11 cellular contexts compared by ENCODE assay signal in the genomic region with DNA sequence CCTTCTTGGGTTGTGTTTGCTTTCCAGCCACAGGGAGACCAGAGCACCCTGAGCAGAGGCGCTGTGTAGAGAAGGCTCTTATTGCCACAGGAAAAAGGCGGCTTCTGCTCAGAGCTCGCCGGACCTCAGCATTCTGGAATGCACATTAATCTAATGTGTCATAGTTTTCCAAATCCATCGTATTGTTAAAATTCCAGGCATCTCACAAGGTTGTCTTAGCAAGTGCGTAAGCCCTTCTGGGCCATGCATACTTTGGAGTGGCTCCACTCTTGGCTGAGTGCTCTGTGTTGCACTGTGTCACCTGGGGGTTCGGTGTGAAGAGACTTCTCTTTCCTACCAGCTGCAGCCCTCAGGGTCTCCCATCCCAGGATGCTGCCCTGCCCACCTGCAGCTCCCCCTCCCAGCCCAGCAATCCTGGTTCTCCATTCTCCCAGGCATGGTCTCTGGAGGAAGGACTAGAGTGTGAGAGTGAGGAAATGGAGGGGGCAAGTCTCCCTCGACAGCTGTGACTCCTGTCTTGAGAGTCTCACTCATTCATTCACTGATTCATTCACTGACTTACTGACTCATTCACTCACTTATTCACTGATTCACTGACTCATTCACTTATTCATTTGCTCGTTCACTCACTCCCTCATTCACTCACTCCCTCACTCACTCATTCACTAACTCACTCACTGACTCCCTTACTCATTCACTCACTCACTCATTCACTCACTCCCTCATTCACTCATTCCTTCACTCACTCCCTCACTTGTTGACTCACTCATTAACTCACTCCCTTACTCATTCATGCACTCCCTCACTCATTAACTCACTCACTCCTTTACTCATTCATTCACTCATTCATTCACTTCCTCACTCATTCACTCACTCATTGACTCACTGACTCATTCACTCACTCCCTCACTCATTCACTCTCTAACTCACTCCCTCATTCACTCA.
DNase-seq lines count a peak whose midpoint lies in the region; ATAC-seq, FAIRE-seq and TF ChIP-seq lines count a peak whose summit lies in the region.
"Had no signal": no experiment of that assay in that cellular context is flagged by ENCODE, and none has a peak within 500 bp of the region (broad histone marks: within the 10 kb centered on the region; RNA-seq: fewer than 3 reads in every experiment).

No MANE protein-coding gene starts in this region.

- DNase-seq in cardiac muscle cell (ENCODE audit: low read depth in 1 of 2, low spot score in 1 of 2) (peak; percentile 17 to 81), Right ventricle myocardium inferior (ENCODE audit: missing footprints) (no peak), K562 (ENCODE audit: extremely low read depth in 1 of 4, low spot score in 3 of 4) (no peak), kidney glomerular epithelial cell (lab: John Stamatoyannopoulos, UW) (peak; percentile 48), aorta (no peak), GF-D8 (lab: John Stamatoyannopoulos, UW) (no peak), amygdala (lab: John Stamatoyannopoulos, UW) (no peak), NCI-H1417 treated with DMSO at 0.1 percent for 48 hours (lab: John Stamatoyannopoulos, UW) (no peak)
- DNase-seq: activated CD8-positive, alpha-beta memory T cell treated with anti-CD3 and anti-CD28 coated beads, Interleukin-2, amount 10 ng/mL, durations not matched to agents 7 days and 5 days; COR-L47; stomach had no signal

- CTCF ChIA-PET in K562 (lab: Yijun Ruan, JAX; ENCODE audit: low intra/inter-chr PET ratio) = no interaction called here

- intact Hi-C loops in Right ventricle myocardium inferior (cut with DNase I) (no loop called here), K562 (cut with micrococcal nuclease) (no loop called here), aorta (cut with DNase I) (loop anchor here (5.0 to 10.0 kb wide), 3 partner anchors 148 to 531 kb away; a partner anchor contains a TSS)

- no peak overlapping the region for H3K9ac ChIP-seq in K562 (ENCODE audit: insufficient read depth in 1 of 2, low read depth in 2 of 2, low read length in 2 of 2)

- H3K4me3 ChIP-seq in cardiac muscle cell = no peak overlapping the region
- H3K4me3 ChIP-seq in K562 = no peak overlapping the region
- H3K4me3 ChIP-seq in aorta (ENCODE audit: low read length in 2 of 2) = no peak overlapping the region
- H3K4me3 ChIP-seq: stomach had no signal

- no peaks in the 10 kb centered on the region for H3K9me1 ChIP-seq in K562 (ENCODE audit: control insufficient read depth, insufficient read depth, low read length)

- no peaks in the 10 kb centered on the region for H3K4me1 ChIP-seq in cardiac muscle cell (ENCODE audit: low read depth)
- H3K4me1 ChIP-seq in K562 (replicated peaks in 1 of 2; ENCODE audit: control insufficient read depth in 2 of 2, insufficient read depth in 2 of 2, low read length in 2 of 2) = peaks cover 0 to 8% of the 10 kb centered on the region in 2 experiments; a peak in 1 of 5 replicates
- no peaks in the 10 kb centered on the region for H3K4me1 ChIP-seq in aorta (ENCODE audit: control insufficient read depth in 1 of 2, insufficient read depth in 2 of 2, low read length in 2 of 2)

- TF ChIP-seq POLR2A in K562 (conservative IDR thresholded peaks at IDR 0.05) = no peak

- no peak for FAIRE-seq in K562 (lab: Jason Lieb, UNC)

- TF ChIP-seq CTCF in cardiac muscle cell (IDR thresholded peaks at IDR 0.05; ENCODE audit: low read depth, low read length) = no peak
- no peak for TF ChIP-seq CTCF in K562 (IDR thresholded peaks at IDR 0.05 in 2 of 3, conservative IDR thresholded peaks at IDR 0.05 in 1 of 3; ENCODE audit: insufficient read depth in 2 of 3, low read depth in 1 of 3, low read length in 3 of 3)

- 0 out of 2 replicates have a peak, but pooled peaks cover 5% of the 10 kb centered on the region for H4K20me1 ChIP-seq in K562 (replicated peaks; ENCODE audit: control insufficient read depth, insufficient read depth, low read length)

- no peaks in the 10 kb centered on the region for H3K27me3 ChIP-seq in cardiac muscle cell
- peaks cover 60 to 87% of the 10 kb centered on the region in 2 experiments for H3K27me3 ChIP-seq in K562 (ENCODE audit: control insufficient read depth in 2 of 2, insufficient read depth in 2 of 2, low read length in 2 of 2)
- no peaks in the 10 kb centered on the region for H3K27me3 ChIP-seq in aorta (ENCODE audit: control insufficient read depth in 1 of 2, insufficient read depth in 2 of 2, low read length in 1 of 2)
- H3K27me3 ChIP-seq: stomach had no signal

- H2AFZ ChIP-seq in K562 (ENCODE audit: low read depth, low read length) = no peak overlapping the region

- H3K27ac ChIP-seq in cardiac muscle cell (no peak overlapping the region), K562 (ENCODE audit: extremely low read depth, low read depth, low read length) (no peak overlapping the region), aorta (ENCODE audit: low read depth in 1 of 2, low read length in 2 of 2) (peak overlapping the region in 1 of 2 donors; percentile 65)

- ATAC-seq in Right ventricle myocardium inferior (no peak), K562 (peak; percentile 30; the same call in 2 of the 3 replicates), aorta (ENCODE audit: low FRiP score) (peak; percentile 47)
- ATAC-seq: activated CD8-positive, alpha-beta memory T cell treated with anti-CD3 and anti-CD28 coated beads, Interleukin-2, amount 10 ng/mL, durations not matched to agents 7 days and 5 days had no signal

- TF ChIP-seq RAD21 in K562 (CRISPR knock-in tag; conservative IDR thresholded peaks at IDR 0.05 in 1 of 2, IDR thresholded peaks at IDR 0.05 in 1 of 2) = no peak

- WGBS in K562 (ENCODE audit: insufficient coverage, low coverage, missing lambda C conversion rate) = 6% methylated on average over 9 of the region's 9 CpGs
- 7 to 11% methylated on average over 9 of the region's 9 CpGs for WGBS in aorta, 2 donors

- in situ Hi-C loops in K562 (cut with MboI) = no loop called here

- POLR2A ChIA-PET in K562 (lab: Yijun Ruan, JAX) = no interaction called here

- H3K9me3 ChIP-seq in cardiac muscle cell (ENCODE audit: low read depth) (no peaks in the 10 kb centered on the region), K562 (replicated peaks; ENCODE audit: control insufficient read depth, insufficient read depth, low read depth, low read length) (no peaks in the 10 kb centered on the region), aorta (ENCODE audit: control insufficient read depth, low read length) (no peaks in the 10 kb centered on the region)
- H3K9me3 ChIP-seq: stomach had no signal

- no peak overlapping the region for H3K4me2 ChIP-seq in K562 (ENCODE audit: insufficient read depth, low read length)

- no peaks in the 10 kb centered on the region for H3K79me2 ChIP-seq in K562 (ENCODE audit: control insufficient read depth, insufficient read depth, low read length)

- TF ChIP-seq EP300 in K562 (IDR thresholded peaks at IDR 0.05; ENCODE audit: low read length) = no peak

- BruUV-seq in K562 (replicated peaks; lab: Mats Ljungman, UMichigan) = no TSS peak

- H3K36me3 ChIP-seq in cardiac muscle cell (no peaks in the 10 kb centered on the region), K562 (ENCODE audit: control insufficient read depth, insufficient read depth, low read length) (no peaks in the 10 kb centered on the region), aorta (ENCODE audit: control insufficient read depth in 1 of 2, insufficient read depth in 2 of 2, low read length in 1 of 2) (peaks cover 0 to 2% of the 10 kb centered on the region in 2 donors)

TF ChIP-seq in K562, 482 proteins besides CTCF, POLR2A, EP300 and RAD21:
- TF ChIP-seq, protein P1, sequence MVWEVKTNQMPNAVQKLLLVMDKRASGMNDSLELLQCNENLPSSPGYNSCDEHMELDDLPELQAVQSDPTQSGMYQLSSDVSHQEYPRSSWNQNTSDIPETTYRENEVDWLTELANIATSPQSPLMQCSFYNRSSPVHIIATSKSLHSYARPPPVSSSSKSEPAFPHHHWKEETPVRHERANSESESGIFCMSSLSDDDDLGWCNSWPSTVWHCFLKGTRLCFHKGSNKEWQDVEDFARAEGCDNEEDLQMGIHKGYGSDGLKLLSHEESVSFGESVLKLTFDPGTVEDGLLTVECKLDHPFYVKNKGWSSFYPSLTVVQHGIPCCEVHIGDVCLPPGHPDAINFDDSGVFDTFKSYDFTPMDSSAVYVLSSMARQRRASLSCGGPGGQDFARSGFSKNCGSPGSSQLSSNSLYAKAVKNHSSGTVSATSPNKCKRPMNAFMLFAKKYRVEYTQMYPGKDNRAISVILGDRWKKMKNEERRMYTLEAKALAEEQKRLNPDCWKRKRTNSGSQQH (CRISPR knock-in tag; IDR thresholded peaks at IDR 0.05) = 0 out of 2 replicates have a peak, but pooled peaks have one; percentile 18
- TF ChIP-seq ZNF24 (IDR thresholded peaks at IDR 0.05) (peak; percentile 84), ZNF253 (CRISPR knock-in tag; conservative IDR thresholded peaks at IDR 0.05) (no peak)

Comparison
In these comparisons a context has a peak if more than half of its experiments do, and no peak if none do; other contexts are left out.
1. DNase-seq: peak in cardiac muscle cell (2 of 2) and kidney glomerular epithelial cell (single experiment); none in Right ventricle myocardium inferior (single experiment), K562 (0 of 4), aorta (0 of 2), GF-D8 (single experiment), amygdala (0 of 56) and NCI-H1417 treated with DMSO at 0.1 percent for 48 hours (single experiment).
2. intact Hi-C loops: an anchor here in aorta (5.0 to 10.0 kb wide); none called in Right ventricle myocardium inferior and K562.